ENCODE assay signal across 8 cellular contexts in the genomic region with DNA sequence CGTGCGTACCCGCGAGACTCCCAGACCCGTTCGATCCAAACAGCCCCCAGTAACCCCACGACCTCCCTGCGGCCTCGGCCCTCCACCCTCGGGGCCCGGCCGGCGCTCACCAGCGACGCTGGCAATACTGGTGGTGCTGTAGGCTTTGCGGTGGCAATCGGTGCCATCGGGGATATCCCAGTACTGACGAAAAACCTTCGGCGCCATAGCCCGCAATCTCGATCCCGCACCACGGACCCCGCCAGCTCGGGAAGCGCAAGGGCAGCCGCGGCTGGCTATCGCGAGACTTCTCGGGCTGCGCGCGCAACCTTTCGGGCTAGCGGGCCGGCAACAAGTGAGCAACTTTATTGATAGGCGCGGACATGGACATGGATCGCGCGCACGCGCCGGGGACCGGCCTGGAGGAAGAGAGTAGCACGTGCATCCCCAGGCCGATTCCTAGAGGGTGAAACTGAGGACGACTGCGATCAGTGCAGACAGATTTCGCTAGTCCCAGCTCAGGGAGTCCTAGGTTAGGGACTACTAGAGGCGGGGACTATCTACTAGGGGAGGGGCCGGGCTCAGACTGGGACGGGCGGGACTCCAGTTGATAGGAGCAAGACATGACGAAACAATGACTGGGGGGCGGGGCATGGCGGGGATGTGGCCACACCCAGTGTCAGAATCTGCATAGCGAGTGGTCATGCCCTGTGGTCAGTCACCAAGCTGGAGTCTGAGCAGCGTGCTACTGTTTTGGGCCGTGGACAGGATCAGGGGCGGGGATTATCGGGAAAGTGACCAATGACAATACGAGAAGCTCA. TPM values are rescaled to one million over a fixed set of nuclear protein-coding genes. Genes with fewer than 3 reads are reported as not detected.
DNase-seq lines count a peak whose midpoint lies in the region; ATAC-seq and TF ChIP-seq lines count a peak whose summit lies in the region.

TSS of gene NDUFA11 (minus strand) at position 289 of the 800 bp plus-strand sequence. CDS start at position 207, 82 bp downstream.

- H3K27ac ChIP-seq in IMR-90 (ENCODE audit: insufficient read depth, low read length) (peak within 1 kb of the TSS; percentile 94), OCI-LY7 (ENCODE audit: low read depth, low read length, poor library complexity, severe bottlenecking) (peak within 1 kb of the TSS; percentile 78)

- H3K4me1 ChIP-seq in IMR-90 (ENCODE audit: control insufficient read depth, insufficient read depth, low read length): peaks cover 4% of the 10 kb centered on the region
- peaks cover 15% of the 10 kb centered on the region for H3K4me1 ChIP-seq in OCI-LY7 (ENCODE audit: insufficient read depth, low read length, poor library complexity, severe bottlenecking)

- POLR2A ChIA-PET in IMR-90 (lab: Charles Lee; ENCODE audit: unreplicated experiment) (interaction anchor here (0.5 to 1.5 kb wide), 4 partner anchors 13 to 142 kb away, joined by 3 to 11 read pairs (median 5); no protein-coding TSS in a partner anchor), OCI-LY7 (lab: Charles Lee) (interaction anchor here (0.6 to 1.3 kb wide), 7 partner anchors 9 to 115 kb away, joined by 3 to 5 read pairs (median 3); no protein-coding TSS in a partner anchor)

- H3K36me3 ChIP-seq in IMR-90 (ENCODE audit: control insufficient read depth, insufficient read depth, low read length) (peaks cover 7% of the 10 kb centered on the region; the same call in 1 of the 2 replicates), OCI-LY7 (ENCODE audit: insufficient read depth, low read length) (peaks cover 21% of the 10 kb centered on the region)

- CTCF ChIA-PET in IMR-90 (lab: Yijun Ruan, JAX) (interaction anchor here (0.6 to 3.4 kb wide), 3 partner anchors 68 to 138 kb away, joined by 3 to 18 read pairs (median 3); no protein-coding TSS in a partner anchor), OCI-LY7 (lab: Charles Lee; ENCODE audit: unreplicated experiment) (interaction anchor here (3.4 kb wide), 1 partner anchor 100 kb away, joined by 12 read pairs; no protein-coding TSS in a partner anchor)

- H4K5ac ChIP-seq in IMR-90 (ENCODE audit: low read depth, low read length): peak within 1 kb of the TSS; percentile 81

- H3K79me2 ChIP-seq in OCI-LY7 (ENCODE audit: insufficient read depth, low read depth, low read length): peaks cover 38% of the 10 kb centered on the region

- peak within 1 kb of the TSS; percentile 77 for H3K23ac ChIP-seq in IMR-90 (ENCODE audit: low read depth, low read length)

- H3K4ac ChIP-seq in IMR-90 (ENCODE audit: low read depth, low read length): peak within 1 kb of the TSS; percentile 87

- no peaks in the 10 kb centered on the region for H3K27me3 ChIP-seq in IMR-90 (ENCODE audit: control insufficient read depth, insufficient read depth, low read length)

- peak within 1 kb of the TSS; percentile 91 for H3K4me3 ChIP-seq in IMR-90 (ENCODE audit: insufficient read depth, low read depth, low read length)
- peak within 1 kb of the TSS; percentile 89 for H3K4me3 ChIP-seq in OCI-LY7 (ENCODE audit: low read depth, low read length, poor library complexity, severe bottlenecking)
- peak within 1 kb of the TSS; percentile 100 for H3K4me3 ChIP-seq in epithelial cell of esophagus (ENCODE audit: low read length)

- peak; percentile 38 for ATAC-seq in GM21529 (IDR thresholded peaks at IDR 0.05; ENCODE audit: unreplicated experiment)
- ATAC-seq in IMR-90 (ENCODE audit: low read depth): peak; percentile 69

- H3K9me3 ChIP-seq in IMR-90 (ENCODE audit: control insufficient read depth, insufficient read depth, low read length) (no peaks in the 10 kb centered on the region), OCI-LY7 (ENCODE audit: low read length) (no peaks in the 10 kb centered on the region)

- peak within 1 kb of the TSS; percentile 52; the same call in 1 of the 2 replicates for H3K18ac ChIP-seq in IMR-90 (ENCODE audit: low read depth, low read length)

- peak within 1 kb of the TSS; percentile 73 for H3K14ac ChIP-seq in IMR-90 (replicated peaks; ENCODE audit: low read depth, low read length)

- peak within 1 kb of the TSS; percentile 90 for H4K91ac ChIP-seq in IMR-90 (ENCODE audit: insufficient read depth, low read depth, low read length)

- H3K79me1 ChIP-seq in IMR-90 (ENCODE audit: low read depth in 1 of 2, low read length in 2 of 2): peaks cover 0 to 50% of the 10 kb centered on the region in 2 experiments; a peak in 3 of 4 replicates

- peak; percentile 95 for DNase-seq in D341Med (ENCODE audit: low spot score)
- peak; percentile 95 for DNase-seq in IMR-90
- peak; percentile 96 for DNase-seq in OCI-LY7 (ENCODE audit: low spot score)
- DNase-seq in activated T-cell treated with anti-CD3 and anti-CD28 coated beads for 1 hour (ENCODE audit: low read depth): peak; percentile 99
- DNase-seq in epithelial cell of esophagus (ENCODE audit: low read depth): peak; percentile 99
- peak; percentile 98 for DNase-seq in mucosa of gallbladder (ENCODE audit: low spot score)
- peak; percentile 88 to 96 for DNase-seq in stimulated activated CD8-positive, alpha-beta memory T cell treated with anti-CD3 and anti-CD28 coated beads, Interleukin-7, amount 100 ng/mL, for 1 hour (ENCODE audit: low read depth in 2 of 2)

- H3K9ac ChIP-seq in IMR-90 (ENCODE audit: low read depth, low read length): peak within 1 kb of the TSS; percentile 93

- no peaks in the 10 kb centered on the region for H3K9me2 ChIP-seq in OCI-LY7 (ENCODE audit: insufficient read depth, low read length)

- H2AK5ac ChIP-seq in IMR-90 (ENCODE audit: low read depth, low read length): peak within 1 kb of the TSS; percentile 70

- 0% methylated on average over 31 of the region's 66 CpGs; no CpG with 5 or more reads in 1 of the 2 experiments for whole genome bisulfite sequencing in IMR-90 (ENCODE audit: extremely low coverage in 2 of 2, insufficient read length in 1 of 2), 2 experiments

- H2AK9ac ChIP-seq in IMR-90 (replicated peaks; ENCODE audit: low read depth, low read length, poor library complexity): peak within 1 kb of the TSS; percentile 80

- H2BK120ac ChIP-seq in IMR-90 (ENCODE audit: low read depth, low read length): peak within 1 kb of the TSS; percentile 48; the same call in 1 of the 2 replicates

- H3K9me1 ChIP-seq in IMR-90 (ENCODE audit: insufficient read depth, low read length): peaks cover 4% of the 10 kb centered on the region; the same call in 1 of the 2 replicates

- H2BK20ac ChIP-seq in IMR-90 (ENCODE audit: low read depth, low read length): 0 out of 2 replicates have a peak within 1 kb of the TSS, but pooled peaks have one; percentile 52

- peak within 1 kb of the TSS; percentile 86 for H2BK5ac ChIP-seq in IMR-90 (ENCODE audit: low read depth, low read length, poor library complexity, severe bottlenecking)

- no peak for TF ChIP-seq RAD21 in IMR-90 (IDR thresholded peaks at IDR 0.05; ENCODE audit: low read length)

- H4K8ac ChIP-seq in IMR-90 (ENCODE audit: low read depth in 2 of 2, low read length in 2 of 2): peak within 1 kb of the TSS; percentile 90 to 91

- no TSS peak for BruUV-seq in IMR-90 (replicated peaks; lab: Mats Ljungman, UMichigan)
- no TSS peak for BruUV-seq in OCI-LY7 (replicated peaks; lab: Mats Ljungman, UMichigan)

- TF ChIP-seq CTCF in IMR-90 (conservative IDR thresholded peaks at IDR 0.05; ENCODE audit: low read depth, low read length): no peak
- no peak for TF ChIP-seq CTCF in OCI-LY7 (conservative IDR thresholded peaks at IDR 0.05; ENCODE audit: low read length)
- no peak for TF ChIP-seq CTCF in epithelial cell of esophagus (IDR thresholded peaks at IDR 0.05; ENCODE audit: insufficient read depth, low read depth, low read length, missing control alignments)

- intact Hi-C loops in IMR-90 (cut with micrococcal nuclease) (loop anchor here (2.0 kb wide), 1 partner anchor 31 kb away; no protein-coding TSS in a partner anchor), OCI-LY7 (cut with micrococcal nuclease; ENCODE audit: unreplicated experiment) (loop anchor here (1.0 to 10.0 kb wide), 5 partner anchors 49 to 217 kb away; partner anchors contain the start of gene RANBP3)

- peak within 1 kb of the TSS; percentile 77; the same call in 1 of the 3 replicates for H2BK15ac ChIP-seq in IMR-90 (ENCODE audit: low read depth, low read length)

- peaks cover 19% of the 10 kb centered on the region for H4K20me1 ChIP-seq in IMR-90 (ENCODE audit: insufficient read depth, low read length)
- no peaks in the 10 kb centered on the region for H4K20me1 ChIP-seq in OCI-LY7 (ENCODE audit: insufficient read depth, low read length)

- dilution Hi-C loops in IMR-90 (cut with HindIII; ENCODE audit: low sequenced_read_pairs, unreplicated experiment): no loop called here

- H2AFZ ChIP-seq in IMR-90 (replicated peaks; ENCODE audit: low read length, poor library complexity) (peak within 1 kb of the TSS; percentile 99), OCI-LY7 (ENCODE audit: low read length) (peak within 1 kb of the TSS; percentile 57)

- in situ Hi-C loops in IMR-90 (cut with MboI; ENCODE audit: low sequenced_read_pairs): no loop called here

- peak; percentile 82 for TF ChIP-seq POLR2A in IMR-90 (IDR thresholded peaks at IDR 0.05; ENCODE audit: low read depth, low read length)

- peak within 1 kb of the TSS; percentile 86 for H3K56ac ChIP-seq in IMR-90 (ENCODE audit: extremely low read depth, insufficient read depth, low read length)

- peak within 1 kb of the TSS; percentile 91 for H3K4me2 ChIP-seq in IMR-90 (ENCODE audit: low read depth, low read length)
- H3K4me2 ChIP-seq in OCI-LY7 (ENCODE audit: low read length): peak within 1 kb of the TSS; percentile 73

TF ChIP-seq in IMR-90, 13 proteins besides CTCF, POLR2A, EP300 and RAD21 (continues in another document):
- TF ChIP-seq MAFK (IDR thresholded peaks at IDR 0.05; ENCODE audit: low read depth, low read length): no peak
- TF ChIP-seq MAZ (IDR thresholded peaks at IDR 0.05; ENCODE audit: borderline replicate concordance, low read depth, low read length): peak; percentile 82; the same call in 1 of the 2 replicates
- no peak for TF ChIP-seq ELK1 (IDR thresholded peaks at IDR 0.05; ENCODE audit: borderline replicate concordance, low read depth, low read length)
- peak; percentile 94 for TF ChIP-seq BHLHE40 (IDR thresholded peaks at IDR 0.05; ENCODE audit: low read depth, low read length)
- peak; percentile 42; the same call in 1 of the 2 replicates for TF ChIP-seq FOS (IDR thresholded peaks at IDR 0.05; ENCODE audit: low read depth, low read length)

RNA-seq across cellular contexts. Expression of gene NDUFA11, which starts in this region (rescaled TPM):
- total RNA-seq in IMR-90 (2012; rRNA removed): 297 and 375 TPM in 2 replicates
- polyA plus RNA-seq in IMR-90 (2012; rRNA removed): 1,140 and 1,276 TPM in 2 replicates
- 644 and 1,099 TPM in 2 replicates for polyA plus RNA-seq in IMR-90 (2012; cell fraction: cytosol; rRNA removed)
- polyA plus RNA-seq in IMR-90 (2012; cell fraction: nucleus; rRNA removed; ENCODE audit: low replicate concordance): 285 and 599 TPM in 2 replicates
- total RNA-seq in OCI-LY7 (2014; rRNA removed; shearing (Covaris generic)): 217 and 293 TPM in 2 replicates
- 248 and 280 TPM in 2 replicates for total RNA-seq in OCI-LY7 (2022)
- total RNA-seq in mucosa of gallbladder: 244 TPM

Comparison
In these comparisons a context has a peak if more than half of its experiments do, and no peak if none do; other contexts are left out.
1. Peak in every context shown above with its lines: DNase-seq, ATAC-seq, H3K4me3 ChIP-seq and H3K27ac ChIP-seq.